ENCODE assay signal across 8 cellular contexts in genomic region chrX:2690856-2691542, GRCh38. TPM values are rescaled to one million over a fixed set of nuclear protein-coding genes. Genes with fewer than 3 reads are reported as not detected.
DNase-seq lines count a peak whose midpoint lies in the region; ATAC-seq and FAIRE-seq lines count a peak whose summit lies in the region.

Gene CD99 (plus strand): TSS chrX:2691295. CDS start chrX:2691361, 66 bp downstream.

- FAIRE-seq in GM19239 (lab: Jason Lieb, UNC) = peak; percentile 80

- no peaks in the 10 kb centered on the region for H3K9me3 Mint-ChIP-seq in activated CD4-positive, alpha-beta T cell treated with anti-CD3 and anti-CD28 coated beads, Interleukin-2, amount 10 ng/mL, durations not matched to agents 24 days and 14 days

- H3K4me3 ChIP-seq in ACC112 (ENCODE audit: low read depth, low read length) (peak within 1 kb of the TSS; percentile 91), mesodermal cell (ENCODE audit: extremely low read depth, insufficient read depth, low read length, poor library complexity, severe bottlenecking) (peak within 1 kb of the TSS; percentile 85)

- ATAC-seq in HG03442 (IDR thresholded peaks at IDR 0.05; ENCODE audit: unreplicated experiment) = peak; percentile 85

- peaks cover 40% of the 10 kb centered on the region for H3K79me2 ChIP-seq in ACC112 (ENCODE audit: control insufficient read depth, insufficient read depth, low read length, unreplicated experiment)

- H3K27me3 ChIP-seq in ACC112 (ENCODE audit: insufficient read depth, low read length) = no peaks in the 10 kb centered on the region

- peaks cover 3% of the 10 kb centered on the region for H3K27me3 Mint-ChIP-seq in activated CD4-positive, alpha-beta T cell treated with anti-CD3 and anti-CD28 coated beads, Interleukin-2, amount 10 ng/mL, durations not matched to agents 24 days and 14 days

- H3K4me1 ChIP-seq in ACC112 (ENCODE audit: control insufficient read depth, insufficient read depth, low read length, unreplicated experiment) (peaks cover 33% of the 10 kb centered on the region), mesodermal cell (ENCODE audit: control insufficient read depth, insufficient read depth, low read length, poor library complexity, severe bottlenecking) (peaks cover 29% of the 10 kb centered on the region)

- H3K27ac ChIP-seq in ACC112 (ENCODE audit: low read depth, low read length) (peak within 1 kb of the TSS; percentile 83), mesodermal cell (ENCODE audit: low read depth, low read length, severe bottlenecking) (peak within 1 kb of the TSS; percentile 49)

- H3K36me3 Mint-ChIP-seq in activated CD4-positive, alpha-beta T cell treated with anti-CD3 and anti-CD28 coated beads, Interleukin-2, amount 10 ng/mL, durations not matched to agents 24 days and 14 days (ENCODE audit: low read depth) = peaks cover 40% of the 10 kb centered on the region

- peak within 1 kb of the TSS; percentile 98 for H3K27ac Mint-ChIP-seq in activated CD4-positive, alpha-beta T cell treated with anti-CD3 and anti-CD28 coated beads, Interleukin-2, amount 10 ng/mL, durations not matched to agents 24 days and 14 days

- peaks cover 32% of the 10 kb centered on the region for H3K4me1 Mint-ChIP-seq in activated CD4-positive, alpha-beta T cell treated with anti-CD3 and anti-CD28 coated beads, Interleukin-2, amount 10 ng/mL, durations not matched to agents 24 days and 14 days

- H2AFZ ChIP-seq in ACC112 (ENCODE audit: low read length, unreplicated experiment) = peak within 1 kb of the TSS; percentile 91

- H3K36me3 ChIP-seq in ACC112 (ENCODE audit: insufficient read depth, low read length) (no peaks in the 10 kb centered on the region), mesodermal cell (ENCODE audit: control insufficient read depth, insufficient read depth, low read length) (peaks cover 15% of the 10 kb centered on the region)

- intact Hi-C loops in activated CD4-positive, alpha-beta T cell treated with anti-CD3 and anti-CD28 coated beads, Interleukin-2, amount 10 ng/mL, durations not matched to agents 24 days and 14 days (cut with micrococcal nuclease) = loop anchor here (1.0 to 10.0 kb wide), 3 partner anchors 19 to 274 kb away; a partner anchor contains a TSS

- WGBS in mesodermal cell (ENCODE audit: insufficient coverage in 2 of 2), 2 experiments = 0 to 1% methylated on average over 40 to 49 of the region's 73 CpGs

- H3K4me3 Mint-ChIP-seq in activated CD4-positive, alpha-beta T cell treated with anti-CD3 and anti-CD28 coated beads, Interleukin-2, amount 10 ng/mL, durations not matched to agents 24 days and 14 days = peak within 1 kb of the TSS; percentile 95

- peak; percentile 82 for DNase-seq in GM19239 (ENCODE audit: insufficient read length, low spot score)
- DNase-seq in activated CD4-positive, alpha-beta T cell treated with anti-CD3 and anti-CD28 coated beads, Interleukin-2, amount 10 ng/mL, durations not matched to agents 24 days and 14 days = peak; percentile 98
- DNase-seq in effector CD4-positive, alpha-beta T cell = peak; percentile 87
- DNase-seq in stimulated activated CD8-positive, alpha-beta memory T cell treated with anti-CD3 and anti-CD28 coated beads, Interleukin-2, amount 100 ng/mL, for 48 hours (ENCODE audit: low read depth in 2 of 2) = peak; percentile 74 to 83
- DNase-seq in occipital lobe (lab: John Stamatoyannopoulos, UW) = no peak

- no peaks in the 10 kb centered on the region for H3K9me3 ChIP-seq in mesodermal cell (ENCODE audit: control insufficient read depth, low read length)

RNA-seq across cellular contexts. Expression of gene CD99, which starts in this region (rescaled TPM):
- total RNA-seq in activated CD4-positive, alpha-beta T cell treated with anti-CD3 and anti-CD28 coated beads, Interleukin-2, amount 10 ng/mL, durations not matched to agents 24 days and 14 days = 361 and 371 TPM in 2 replicates
- polyA plus RNA-seq in mesodermal cell (2013, experiment 1 of 2) = 539 TPM
- 518 TPM for polyA plus RNA-seq in mesodermal cell (2013, experiment 2 of 2)
- 7.2 TPM for total RNA-seq in occipital lobe

Comparison
In these comparisons a context has a peak if more than half of its experiments do, and no peak if none do; other contexts are left out.
1. RNA of gene CD99 (total RNA-seq): 361 to 371 TPM in activated CD4-positive, alpha-beta T cell treated with anti-CD3 and anti-CD28 coated beads, Interleukin-2, amount 10 ng/mL, durations not matched to agents 24 days and 14 days; 7.2 TPM in occipital lobe (single experiment); every median in the first group is over 10 times any median in the second.